In genomic region chrX:133045986-133046385, GRCh38 we compare ENCODE assay signal across 12 cellular contexts. TPM values are rescaled to one million over a fixed set of nuclear protein-coding genes. Genes with fewer than 3 reads are reported as not detected.
DNase-seq lines count a peak whose midpoint lies in the region; ATAC-seq and TF ChIP-seq lines count a peak whose summit lies in the region.
"Had no signal": no experiment of that assay in that cellular context is flagged by ENCODE, and none has a peak within 500 bp of the region (broad histone marks: within the 10 kb centered on the region; RNA-seq: fewer than 3 reads in every experiment).

No MANE protein-coding gene starts in this region.

- ATAC-seq in left colon (peak; percentile 73), HG03432 (IDR thresholded peaks at IDR 0.05; ENCODE audit: unreplicated experiment) (no peak)
- ATAC-seq in activated CD8-positive, alpha-beta memory T cell treated with anti-CD3 and anti-CD28 coated beads, Interleukin-2, amount 10 ng/mL, durations not matched to agents 7 days and 5 days = no peak

- H3K36me3 Mint-ChIP-seq in activated CD8-positive, alpha-beta memory T cell treated with anti-CD3 and anti-CD28 coated beads, Interleukin-2, amount 10 ng/mL, durations not matched to agents 7 days and 5 days = no peaks in the 10 kb centered on the region

- no peaks in the 10 kb centered on the region for H3K9me3 Mint-ChIP-seq in activated CD8-positive, alpha-beta memory T cell treated with anti-CD3 and anti-CD28 coated beads, Interleukin-2, amount 10 ng/mL, durations not matched to agents 7 days and 5 days (ENCODE audit: low read depth)
- H3K9me3 Mint-ChIP-seq: activated CD4-positive, alpha-beta memory T cell treated with anti-CD3 and anti-CD28 coated beads, Interleukin-2, amount 10 ng/mL, durations not matched to agents 7 days and 5 days; HFFc6 had no signal

- CTCF ChIA-PET in activated CD8-positive, alpha-beta memory T cell treated with anti-CD3 and anti-CD28 coated beads, Interleukin-2, amount 10 ng/mL, durations not matched to agents 7 days and 5 days (lab: Charles Lee) = no interaction called here

- intact Hi-C loops in left colon (cut with DNase I, micrococcal nuclease) = no loop called here

- no peak overlapping the region for H3K27ac ChIP-seq in C4-2B

- no peaks in the 10 kb centered on the region for H3K4me1 Mint-ChIP-seq in activated CD8-positive, alpha-beta memory T cell treated with anti-CD3 and anti-CD28 coated beads, Interleukin-2, amount 10 ng/mL, durations not matched to agents 7 days and 5 days
- H3K4me1 Mint-ChIP-seq: activated CD4-positive, alpha-beta memory T cell treated with anti-CD3 and anti-CD28 coated beads, Interleukin-2, amount 10 ng/mL, durations not matched to agents 7 days and 5 days had no signal

- no peak overlapping the region for H3K4me3 ChIP-seq in astrocyte of the cerebellum (ENCODE audit: low read depth, low read length)

- in situ Hi-C loops in KBM-7 (cut with MboI; ENCODE audit: low pct_unique_long_range_greater_than_20kb, low sequenced_read_pairs) = no loop called here
- in situ Hi-C loops in astrocyte of the cerebellum (cut with HindIII; ENCODE audit: low sequenced_read_pairs) = no loop called here
- in situ Hi-C loops in GM13976 (cut with MboI; ENCODE audit: low sequenced_read_pairs, unreplicated experiment) = no loop called here

- H3K4me3 Mint-ChIP-seq in activated CD8-positive, alpha-beta memory T cell treated with anti-CD3 and anti-CD28 coated beads, Interleukin-2, amount 10 ng/mL, durations not matched to agents 7 days and 5 days = no peak overlapping the region
- H3K4me3 Mint-ChIP-seq: activated CD4-positive, alpha-beta memory T cell treated with anti-CD3 and anti-CD28 coated beads, Interleukin-2, amount 10 ng/mL, durations not matched to agents 7 days and 5 days; HFFc6 had no signal

- TF ChIP-seq CTCF in C4-2B (conservative IDR thresholded peaks at IDR 0.05) (peak; percentile 39), astrocyte of the cerebellum (IDR thresholded peaks at IDR 0.05; ENCODE audit: low read depth, low read length, missing control alignments) (peak; percentile 36), GM13976 (IDR thresholded peaks at IDR 0.05; ENCODE audit: borderline replicate concordance, control extremely low read depth, extremely low read depth, insufficient read depth, missing control alignments) (no peak)

- DNase-seq in KBM-7 = peak; percentile 5
- DNase-seq in astrocyte of the cerebellum (ENCODE audit: low read depth) = no peak
- no peak for DNase-seq in left colon
- no peak for DNase-seq in epidermal melanocyte (ENCODE audit: insufficient read length, low spot score)
- no peak for DNase-seq in GM13976 (ENCODE audit: low spot score)
- no peak for DNase-seq in activated CD8-positive, alpha-beta memory T cell treated with anti-CD3 and anti-CD28 coated beads, Interleukin-2, amount 10 ng/mL, durations not matched to agents 7 days and 5 days
- DNase-seq: activated CD4-positive, alpha-beta memory T cell treated with anti-CD3 and anti-CD28 coated beads, Interleukin-2, amount 10 ng/mL, durations not matched to agents 7 days and 5 days; HFFc6; posterior cingulate gyrus had no signal

- H3K27me3 Mint-ChIP-seq in activated CD8-positive, alpha-beta memory T cell treated with anti-CD3 and anti-CD28 coated beads, Interleukin-2, amount 10 ng/mL, durations not matched to agents 7 days and 5 days = no peaks in the 10 kb centered on the region
- H3K27me3 Mint-ChIP-seq: activated CD4-positive, alpha-beta memory T cell treated with anti-CD3 and anti-CD28 coated beads, Interleukin-2, amount 10 ng/mL, durations not matched to agents 7 days and 5 days had no signal

- H3K27ac Mint-ChIP-seq in activated CD8-positive, alpha-beta memory T cell treated with anti-CD3 and anti-CD28 coated beads, Interleukin-2, amount 10 ng/mL, durations not matched to agents 7 days and 5 days = no peak overlapping the region
- H3K27ac Mint-ChIP-seq: activated CD4-positive, alpha-beta memory T cell treated with anti-CD3 and anti-CD28 coated beads, Interleukin-2, amount 10 ng/mL, durations not matched to agents 7 days and 5 days; HFFc6 had no signal

RNA-seq across cellular contexts. Expression of gene USP26, which starts 50.9 kb away (rescaled TPM):
- not detected for total RNA-seq in left colon
- not detected for total RNA-seq in activated CD8-positive, alpha-beta memory T cell treated with anti-CD3 and anti-CD28 coated beads, Interleukin-2, amount 10 ng/mL, durations not matched to agents 7 days and 5 days
- total RNA-seq: activated CD4-positive, alpha-beta memory T cell treated with anti-CD3 and anti-CD28 coated beads, Interleukin-2, amount 10 ng/mL, durations not matched to agents 7 days and 5 days; cardiac septum; HFFc6 had no signal
